ENCODE assay signal across 8 cellular contexts in the genomic region with DNA sequence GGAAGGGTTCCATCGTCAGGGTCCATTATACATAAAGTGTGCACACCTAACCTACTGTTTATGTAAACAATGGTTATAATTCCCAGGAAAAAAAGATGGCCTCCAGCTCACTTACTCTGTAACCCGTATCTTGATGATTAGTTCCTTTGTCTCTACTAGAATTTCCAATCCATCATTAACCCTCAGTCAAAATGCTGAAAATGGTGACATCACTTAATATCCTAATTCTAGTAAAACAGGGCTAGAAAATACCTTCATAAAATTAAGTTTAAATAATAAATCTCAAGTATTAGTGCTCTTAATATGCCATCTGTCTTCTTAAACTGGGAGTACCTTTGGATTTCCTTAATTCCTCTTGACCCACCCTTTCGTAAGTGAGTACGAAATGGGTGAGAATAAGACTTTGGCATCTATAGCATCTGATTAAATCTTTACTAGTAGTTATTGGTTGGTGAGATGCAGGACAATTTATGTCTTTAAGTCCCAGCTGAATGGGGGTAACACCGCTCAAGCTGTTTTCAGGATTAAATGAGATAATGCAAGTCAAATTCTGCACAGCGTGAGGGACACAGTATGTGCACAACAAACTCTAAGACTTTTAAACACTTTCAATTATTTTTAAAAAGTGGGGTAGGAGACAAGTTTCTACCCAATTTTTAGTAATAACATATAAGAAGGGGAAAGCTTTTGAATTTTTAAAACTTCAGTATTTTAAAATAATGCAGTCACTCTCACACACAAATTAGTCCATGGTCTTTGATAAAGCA. TPM values are rescaled to one million over a fixed set of nuclear protein-coding genes. Genes with fewer than 3 reads are reported as not detected.
A peak's percentile ranks its signal among the peaks of the same experiment; 100 is the strongest.
DNase-seq lines count a peak whose midpoint lies in the region; ATAC-seq and TF ChIP-seq lines count a peak whose summit lies in the region.

No MANE protein-coding gene starts in this region.

- intact Hi-C loops in breast epithelium (cut with DNase I; ENCODE audit: low total_unique reads) = no loop called here
- intact Hi-C loops in aorta (cut with DNase I) = loop anchor here in 1 of 2 donors (5.0 kb wide), 2 partner anchors 304 to 1771 kb away; partner anchors contain the start of genes HTR1B and LCA5

- peak overlapping the region; percentile 75 to 77 (median 75) for H3K4me3 ChIP-seq in breast epithelium
- peak overlapping the region; percentile 87 for H3K4me3 ChIP-seq in mesodermal cell (ENCODE audit: extremely low read depth, insufficient read depth, low read length, poor library complexity, severe bottlenecking)
- H3K4me3 ChIP-seq in aorta (ENCODE audit: low read length in 2 of 2) = peak overlapping the region; percentile 82 to 86

- H3K36me3 Mint-ChIP-seq in stimulated activated naive CD8-positive, alpha-beta T cell treated with anti-CD3 and anti-CD28 coated beads, Interleukin-15, Interleukin-2, amounts not matched to agents 100 ng/mL and 50 ng/mL, for 24 hours (ENCODE audit: low read depth) = peaks cover 8% of the 10 kb centered on the region

- WGBS in mesodermal cell (ENCODE audit: insufficient coverage in 2 of 2), 2 experiments = 90% methylated on average over 2 of the region's 6 CpGs
- WGBS in aorta, 2 donors = 85 to 87% methylated on average over 6 of the region's 6 CpGs

- H3K4me1 Mint-ChIP-seq in stimulated activated naive CD8-positive, alpha-beta T cell treated with anti-CD3 and anti-CD28 coated beads, Interleukin-15, Interleukin-2, amounts not matched to agents 100 ng/mL and 50 ng/mL, for 24 hours (ENCODE audit: low read depth) = peaks cover 28% of the 10 kb centered on the region

- H3K36me3 ChIP-seq in breast epithelium (no peaks in the 10 kb centered on the region), mesodermal cell (ENCODE audit: control insufficient read depth, insufficient read depth, low read length) (no peaks in the 10 kb centered on the region), aorta (ENCODE audit: control insufficient read depth in 1 of 2, insufficient read depth in 2 of 2, low read length in 1 of 2) (no peaks in the 10 kb centered on the region)

- H3K27me3 ChIP-seq in breast epithelium (no peaks in the 10 kb centered on the region), aorta (ENCODE audit: control insufficient read depth in 1 of 2, insufficient read depth in 2 of 2, low read length in 1 of 2) (no peaks in the 10 kb centered on the region)

- no peaks in the 10 kb centered on the region for H3K27me3 Mint-ChIP-seq in stimulated activated naive CD8-positive, alpha-beta T cell treated with anti-CD3 and anti-CD28 coated beads, Interleukin-15, Interleukin-2, amounts not matched to agents 100 ng/mL and 50 ng/mL, for 24 hours

- H3K27ac Mint-ChIP-seq in stimulated activated naive CD8-positive, alpha-beta T cell treated with anti-CD3 and anti-CD28 coated beads, Interleukin-15, Interleukin-2, amounts not matched to agents 100 ng/mL and 50 ng/mL, for 24 hours = no peak overlapping the region

- no peaks in the 10 kb centered on the region for H3K4me1 ChIP-seq in breast epithelium
- H3K4me1 ChIP-seq in mesodermal cell (ENCODE audit: control insufficient read depth, insufficient read depth, low read length, poor library complexity, severe bottlenecking) = peaks cover 3% of the 10 kb centered on the region
- no peaks in the 10 kb centered on the region for H3K4me1 ChIP-seq in aorta (ENCODE audit: control insufficient read depth in 1 of 2, insufficient read depth in 2 of 2, low read length in 2 of 2)

- no peak for DNase-seq in stimulated activated naive CD8-positive, alpha-beta T cell treated with anti-CD3 and anti-CD28 coated beads, Interleukin-15, Interleukin-2, amounts not matched to agents 100 U/mL and 50 U/mL, for 24 hours
- DNase-seq in breast epithelium (ENCODE audit: low spot score in 2 of 2) (no peak), aorta (no peak), hepatic stellate cell (ENCODE audit: low spot score) (no peak)
- no peak for DNase-seq in activated CD8-positive, alpha-beta memory T cell treated with anti-CD3 and anti-CD28 coated beads, Interleukin-2, amount 50 U/mL, for 48 hours

- no peaks in the 10 kb centered on the region for H3K9me3 Mint-ChIP-seq in stimulated activated naive CD8-positive, alpha-beta T cell treated with anti-CD3 and anti-CD28 coated beads, Interleukin-15, Interleukin-2, amounts not matched to agents 100 ng/mL and 50 ng/mL, for 24 hours

- H3K4me3 Mint-ChIP-seq in stimulated activated naive CD8-positive, alpha-beta T cell treated with anti-CD3 and anti-CD28 coated beads, Interleukin-15, Interleukin-2, amounts not matched to agents 100 ng/mL and 50 ng/mL, for 24 hours = peak overlapping the region; percentile 96

- no peaks in the 10 kb centered on the region for H3K9me3 ChIP-seq in breast epithelium
- H3K9me3 ChIP-seq in mesodermal cell (ENCODE audit: control insufficient read depth, low read length) = no peaks in the 10 kb centered on the region
- H3K9me3 ChIP-seq in aorta (ENCODE audit: control insufficient read depth, low read length) = no peaks in the 10 kb centered on the region

- no peak for ATAC-seq in stimulated activated naive CD8-positive, alpha-beta T cell treated with anti-CD3 and anti-CD28 coated beads, Interleukin-15, Interleukin-2, amounts not matched to agents 100 U/mL and 50 U/mL, for 24 hours
- ATAC-seq in aorta (ENCODE audit: low FRiP score) = no peak
- ATAC-seq in HG03521 (IDR thresholded peaks at IDR 0.05; ENCODE audit: unreplicated experiment) = no peak

- TF ChIP-seq CTCF in breast epithelium (IDR thresholded peaks at IDR 0.05) = no peak

- peak overlapping the region; percentile 93 to 94 for H3K27ac ChIP-seq in breast epithelium
- H3K27ac ChIP-seq in mesodermal cell (ENCODE audit: low read depth, low read length, severe bottlenecking) = peak overlapping the region; percentile 86
- H3K27ac ChIP-seq in aorta (ENCODE audit: low read depth in 1 of 2, low read length in 2 of 2) = no peak overlapping the region

- no peak for TF ChIP-seq POLR2A in breast epithelium (IDR thresholded peaks at IDR 0.05)

RNA-seq across cellular contexts. Expression of gene HMGN3, which starts 1.6 kb away (rescaled TPM):
- total RNA-seq in breast epithelium (10 to 100 TPM; 38.3 to 73.6 (median 61.1) TPM), aorta (10 to 100 TPM; 41.0 to 51.4 TPM)
- 112 TPM for polyA plus RNA-seq in mesodermal cell (2013, experiment 1 of 2)
- 131 TPM for polyA plus RNA-seq in mesodermal cell (2013, experiment 2 of 2)
- polyA plus RNA-seq in aorta = 100 to 1,000 TPM in 1 of 2 donors, 10 to 100 TPM in 1; 96.0 to 131 TPM

Comparison
In these comparisons a context has a peak if more than half of its experiments do, and no peak if none do; other contexts are left out.
1. H3K27ac ChIP-seq: peak in breast epithelium (2 of 2) and mesodermal cell (single experiment); none in aorta (0 of 2).
2. Peak in every context shown above with its lines, with median percentiles within 50 percentile points of each other: H3K4me3 ChIP-seq.